4 cellular contexts compared by ENCODE assay signal in genomic region chr12:125443316-125443715, GRCh38.
"Had no signal": no experiment of that assay in that cellular context is flagged by ENCODE, and none has a peak within 500 bp of the region (broad histone marks: within the 10 kb centered on the region; RNA-seq: fewer than 3 reads in every experiment).

No MANE protein-coding gene starts in this region.

- H2AFZ ChIP-seq: GM23338 had no signal

- ATAC-seq: GM23338 had no signal

- H3K27ac Mint-ChIP-seq: GM23338 had no signal

- H3K4me2 ChIP-seq: GM23338 had no signal

- DNase-seq: H9, HCEC 1CT, IMR-90 had no signal

- H3K4me3 ChIP-seq: GM23338 had no signal

- H3K4me3 Mint-ChIP-seq: GM23338, H9 had no signal
